ENCODE assay signal across 1 cellular context in the genomic region with DNA sequence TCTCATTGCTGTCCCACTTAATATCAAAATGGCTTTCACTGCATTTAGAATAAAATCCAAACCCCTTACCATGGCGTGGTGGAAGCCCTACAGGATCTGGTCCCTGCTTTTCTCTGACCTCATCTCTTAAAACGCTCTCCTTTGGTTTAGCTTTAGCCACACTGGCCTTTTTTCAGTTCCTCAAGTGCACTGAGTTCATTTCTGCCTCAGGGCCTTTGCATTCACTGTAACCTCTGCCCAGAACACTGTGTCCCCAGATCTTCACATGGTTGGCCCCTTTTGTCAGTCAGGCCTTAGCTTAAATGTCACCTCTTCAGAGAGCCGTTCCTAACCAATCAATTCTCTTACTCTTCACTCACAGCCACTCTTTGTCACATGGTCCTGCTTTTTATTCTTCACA.
TF ChIP-seq lines count a peak whose summit lies in the region.

No MANE protein-coding gene starts in this region.

TF ChIP-seq in GM12878, 131 proteins besides CTCF, POLR2A, EP300 and RAD21:
- TF ChIP-seq SPI1 (IDR thresholded peaks at IDR 0.05; ENCODE audit: borderline replicate concordance, insufficient read depth, low read depth, low read length) (0 out of 2 replicates have a peak, but pooled peaks have one; percentile 16), TBL1XR1 (IDR thresholded peaks at IDR 0.05; ENCODE audit: low read depth, low read length) (no peak)
